22 cellular contexts compared by ENCODE assay signal in the genomic region with DNA sequence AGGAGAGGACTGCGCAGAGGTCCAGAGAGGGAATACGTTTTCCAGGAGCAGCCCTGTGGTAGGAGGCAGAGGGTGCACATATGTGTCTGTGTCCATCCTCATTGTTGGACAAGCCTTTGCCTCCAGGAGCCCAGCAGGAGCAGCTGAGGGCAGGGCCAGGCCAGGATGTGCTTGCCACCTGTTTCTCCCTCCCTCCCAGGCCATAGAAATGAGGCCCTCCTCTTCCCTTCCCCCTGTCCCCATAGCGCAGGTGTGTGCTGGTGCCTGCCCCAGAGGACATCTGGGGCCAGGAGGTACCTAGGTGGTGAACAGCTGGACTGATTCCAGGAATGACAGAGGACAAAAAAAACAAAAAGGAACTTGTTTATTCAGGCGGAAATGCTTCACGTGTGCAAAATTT.
DNase-seq lines count a peak whose midpoint lies in the region; TF ChIP-seq lines count a peak whose summit lies in the region.
"Had no signal": no experiment of that assay in that cellular context is flagged by ENCODE, and none has a peak within 500 bp of the region (broad histone marks: within the 10 kb centered on the region; RNA-seq: fewer than 3 reads in every experiment).

No MANE protein-coding gene starts in this region.

- no peak for TF ChIP-seq CTCF in parathyroid adenoma (IDR thresholded peaks at IDR 0.05)

- no peak overlapping the region for H3K9ac ChIP-seq in parathyroid adenoma

- H3K4me3 ChIP-seq in parathyroid adenoma (ENCODE audit: low read depth, low read length) = no peak overlapping the region
- H3K4me3 ChIP-seq: psoas muscle, smooth muscle cell, thoracic aorta had no signal

- no peaks in the 10 kb centered on the region for H3K9me3 Mint-ChIP-seq in activated T-cell treated with anti-CD3 and anti-CD28 coated beads, Interleukin-2, amount 50 U/mL, for 24 hours
- H3K9me3 Mint-ChIP-seq: activated T-cell treated with anti-CD3 and anti-CD28 coated beads, Interleukin-2, amount 50 U/mL, for 72 hours; CD4-positive, alpha-beta memory T cell; HFFc6; neural crest cell had no signal

- no peak overlapping the region for H3K4me3 Mint-ChIP-seq in activated T-cell treated with anti-CD3 and anti-CD28 coated beads, Interleukin-2, amount 50 U/mL, for 24 hours
- H3K4me3 Mint-ChIP-seq: activated naive CD8-positive, alpha-beta T cell; activated T-cell treated with anti-CD3 and anti-CD28 coated beads, Interleukin-2, amount 50 U/mL, for 72 hours; CD4-positive, alpha-beta memory T cell; HFFc6; neural crest cell had no signal

- no peak overlapping the region for H3K4me2 ChIP-seq in parathyroid adenoma (ENCODE audit: low read length)
- H3K4me2 ChIP-seq: smooth muscle cell had no signal

- H3K36me3 Mint-ChIP-seq in activated T-cell treated with anti-CD3 and anti-CD28 coated beads, Interleukin-2, amount 50 U/mL, for 24 hours (ENCODE audit: low read depth) = no peaks in the 10 kb centered on the region
- H3K36me3 Mint-ChIP-seq: activated naive CD8-positive, alpha-beta T cell; CD4-positive, alpha-beta memory T cell had no signal

- H3K27ac ChIP-seq in parathyroid adenoma = peak overlapping the region; percentile 1
- H3K27ac ChIP-seq: psoas muscle, thoracic aorta had no signal

- no peaks in the 10 kb centered on the region for H3K27me3 ChIP-seq in parathyroid adenoma (ENCODE audit: control insufficient read depth, insufficient read depth, low read length)

- DNase-seq in DMS153 treated with DMSO at 0.1 percent for 48 hours (lab: John Stamatoyannopoulos, UW; ENCODE audit: unreplicated experiment) (peak; percentile 69), NCI-H2029 treated with DMSO at 0.1 percent for 48 hours (lab: John Stamatoyannopoulos, UW) (peak; percentile 58), cerebellar cortex (ENCODE audit: low spot score) (peak; percentile 69), kidney tubule cell (ENCODE audit: low spot score) (no peak)
- DNase-seq in activated T-cell treated with anti-CD3 and anti-CD28 coated beads, Interleukin-2, amount 50 U/mL, for 24 hours = no peak
- no peak for DNase-seq in stimulated activated CD8-positive, alpha-beta memory T cell treated with anti-CD3 and anti-CD28 coated beads, Interleukin-4, amount 100 ng/mL, for 48 hours
- DNase-seq: activated T-cell treated with anti-CD3 and anti-CD28 coated beads, Interleukin-2, amount 50 U/mL, for 72 hours; CD4-positive, alpha-beta memory T cell; effector CD8-positive, alpha-beta T cell; foreskin melanocyte; HFFc6; hypothalamus; NCI-H1092; NCI-H1930; psoas muscle; stimulated activated CD4-positive, alpha-beta T cell treated with anti-CD3 and anti-CD28 coated beads, Interleukin-4, amount 100 ng/mL, for 1 hour; stimulated activated naive CD4-positive, alpha-beta T cell treated with Interleukin-2 at 50 U/mL for 16 hours had no signal

- H2AFZ ChIP-seq in parathyroid adenoma = peak overlapping the region; percentile 55

- H3K27me3 Mint-ChIP-seq in activated T-cell treated with anti-CD3 and anti-CD28 coated beads, Interleukin-2, amount 50 U/mL, for 24 hours = peaks cover 35% of the 10 kb centered on the region

- H3K4me1 ChIP-seq in parathyroid adenoma = peaks cover 12% of the 10 kb centered on the region
- H3K4me1 ChIP-seq: psoas muscle had no signal

- no peaks in the 10 kb centered on the region for H3K36me3 ChIP-seq in parathyroid adenoma (ENCODE audit: control insufficient read depth, insufficient read depth, low read length)
- H3K36me3 ChIP-seq: thoracic aorta had no signal

- no peaks in the 10 kb centered on the region for H3K4me1 Mint-ChIP-seq in activated T-cell treated with anti-CD3 and anti-CD28 coated beads, Interleukin-2, amount 50 U/mL, for 24 hours (ENCODE audit: low read depth)
- H3K4me1 Mint-ChIP-seq: CD4-positive, alpha-beta memory T cell had no signal

- no peak overlapping the region for H3K27ac Mint-ChIP-seq in activated T-cell treated with anti-CD3 and anti-CD28 coated beads, Interleukin-2, amount 50 U/mL, for 24 hours
- H3K27ac Mint-ChIP-seq: activated naive CD8-positive, alpha-beta T cell; activated T-cell treated with anti-CD3 and anti-CD28 coated beads, Interleukin-2, amount 50 U/mL, for 72 hours; CD4-positive, alpha-beta memory T cell; HFFc6 had no signal

- no peaks in the 10 kb centered on the region for H3K9me3 ChIP-seq in parathyroid adenoma (ENCODE audit: control insufficient read depth, low read length)
- H3K9me3 ChIP-seq: psoas muscle, thoracic aorta had no signal

- no peaks in the 10 kb centered on the region for H3K79me2 ChIP-seq in parathyroid adenoma

Comparison
In these comparisons a context has a peak if more than half of its experiments do, and no peak if none do; other contexts are left out.
1. DNase-seq: peak in DMS153 treated with DMSO at 0.1 percent for 48 hours (single experiment), NCI-H2029 treated with DMSO at 0.1 percent for 48 hours (single experiment) and cerebellar cortex (single experiment); none in activated T-cell treated with anti-CD3 and anti-CD28 coated beads, Interleukin-2, amount 50 U/mL, for 24 hours (single experiment), stimulated activated CD8-positive, alpha-beta memory T cell treated with anti-CD3 and anti-CD28 coated beads, Interleukin-4, amount 100 ng/mL, for 48 hours (single experiment) and kidney tubule cell (single experiment).